ENCODE assay signal across 30 cellular contexts in genomic region chr12:46888568-46888967, GRCh38.
"Had no signal": no experiment of that assay in that cellular context is flagged by ENCODE, and none has a peak within 500 bp of the region (broad histone marks: within the 10 kb centered on the region; RNA-seq: fewer than 3 reads in every experiment).

No MANE protein-coding gene starts in this region.

- H3K4me3 Mint-ChIP-seq: naive thymus-derived CD4-positive, alpha-beta T cell; nephron; neural progenitor cell; stimulated activated memory B cell treated with anti-CD40 and anti-IgM and Interleukin-4, amounts not matched to agents 10 μg/mL and 1 μg/mL and 100 μg/mL, for 72 hours; stimulated activated naive CD8-positive, alpha-beta T cell treated with anti-CD3 and anti-CD28 coated beads, Interleukin-15, Interleukin-2, amounts not matched to agents 100 ng/mL and 50 ng/mL, for 24 hours had no signal

- H3K9me3 ChIP-seq: ovary, psoas muscle, spleen, thoracic aorta, thyroid gland, upper lobe of left lung, vagina had no signal

- H3K79me2 ChIP-seq: parathyroid adenoma had no signal

- ATAC-seq: naive thymus-derived CD4-positive, alpha-beta T cell; psoas muscle; right cardiac atrium; sciatic nerve; stimulated activated memory B cell treated with anti-CD40 and anti-IgM and Interleukin-4, amounts not matched to agents 10 μg/mL and 1 μg/mL and 100 μg/mL, for 72 hours had no signal

- H3K4me2 ChIP-seq: neural progenitor cell, smooth muscle cell had no signal

- DNase-seq: naive thymus-derived CD4-positive, alpha-beta T cell; occipital lobe; ovary; posterior cingulate gyrus; psoas muscle; right cardiac atrium; spleen; stimulated activated CD4-positive, alpha-beta T cell treated with anti-CD3 and anti-CD28 coated beads, Interleukin-12 subunit alpha, Interleukin-12 subunit beta, amount 100 ng/mL, for 4 hours; stimulated activated CD4-positive, alpha-beta T cell treated with anti-CD3 and anti-CD28 coated beads, Interleukin-1b, Interleukin-23, amount 100 ng/mL, for 48 hours; stimulated activated CD4-positive, alpha-beta T cell treated with anti-CD3 and anti-CD28 coated beads, Interleukin-4, amount 100 ng/mL, for 1 hour; stimulated activated CD4-positive, alpha-beta T cell treated with anti-CD3 and anti-CD28 coated beads, Interleukin-4, amount 100 ng/mL, for 4 hours; stimulated activated CD8-positive, alpha-beta memory T cell treated with anti-CD3 and anti-CD28 coated beads, Interleukin-4, amount 100 ng/mL, for 48 hours; stimulated activated naive CD4-positive, alpha-beta T cell; stomach; thyroid gland; trophoblast cell; upper lobe of left lung had no signal

- H3K27me3 Mint-ChIP-seq: progenitor cell of endocrine pancreas had no signal

- H3K27me3 ChIP-seq: neural progenitor cell, ovary, stomach, thyroid gland, tibial nerve, upper lobe of left lung, vagina had no signal

- H3K36me3 ChIP-seq: neural progenitor cell, ovary, spleen, stomach, thoracic aorta, thyroid gland, tibial nerve, upper lobe of left lung, vagina had no signal

- H3K27ac ChIP-seq: neural progenitor cell, ovary, parathyroid adenoma, psoas muscle, spleen, stomach, thoracic aorta, thyroid gland, tibial nerve, upper lobe of left lung, vagina had no signal

- H3K4me3 ChIP-seq: neural progenitor cell, ovary, psoas muscle, skin epidermis, smooth muscle cell, spleen, stomach, thoracic aorta, thyroid gland, tibial nerve, upper lobe of left lung, vagina had no signal

- H2AFZ ChIP-seq: neural progenitor cell, parathyroid adenoma had no signal

- H3K4me1 Mint-ChIP-seq: naive thymus-derived CD4-positive, alpha-beta T cell; neural progenitor cell; stimulated activated memory B cell treated with anti-CD40 and anti-IgM and Interleukin-4, amounts not matched to agents 10 μg/mL and 1 μg/mL and 100 μg/mL, for 72 hours had no signal

- H3K4me1 ChIP-seq: neural progenitor cell, parathyroid adenoma, spleen, stomach, thyroid gland, tibial nerve, upper lobe of left lung, vagina had no signal

- FAIRE-seq: urothelium cell line had no signal

- H3K36me3 Mint-ChIP-seq: neural progenitor cell; stimulated activated memory B cell treated with anti-CD40 and anti-IgM and Interleukin-4, amounts not matched to agents 10 μg/mL and 1 μg/mL and 100 μg/mL, for 72 hours had no signal

- H3K9ac ChIP-seq: neural progenitor cell, parathyroid adenoma had no signal

- H3K27ac Mint-ChIP-seq: naive thymus-derived CD4-positive, alpha-beta T cell; nephron; neural progenitor cell; progenitor cell of endocrine pancreas; stimulated activated memory B cell treated with anti-CD40 and anti-IgM and Interleukin-4, amounts not matched to agents 10 μg/mL and 1 μg/mL and 100 μg/mL, for 72 hours; stimulated activated naive CD8-positive, alpha-beta T cell treated with anti-CD3 and anti-CD28 coated beads, Interleukin-15, Interleukin-2, amounts not matched to agents 100 ng/mL and 50 ng/mL, for 24 hours had no signal

- H3K9me3 Mint-ChIP-seq: neural progenitor cell; stimulated activated memory B cell treated with anti-CD40 and anti-IgM and Interleukin-4, amounts not matched to agents 10 μg/mL and 1 μg/mL and 100 μg/mL, for 72 hours; stimulated activated naive CD8-positive, alpha-beta T cell treated with anti-CD3 and anti-CD28 coated beads, Interleukin-15, Interleukin-2, amounts not matched to agents 100 ng/mL and 50 ng/mL, for 24 hours had no signal
